3 cellular contexts compared by ENCODE assay signal in the genomic region with DNA sequence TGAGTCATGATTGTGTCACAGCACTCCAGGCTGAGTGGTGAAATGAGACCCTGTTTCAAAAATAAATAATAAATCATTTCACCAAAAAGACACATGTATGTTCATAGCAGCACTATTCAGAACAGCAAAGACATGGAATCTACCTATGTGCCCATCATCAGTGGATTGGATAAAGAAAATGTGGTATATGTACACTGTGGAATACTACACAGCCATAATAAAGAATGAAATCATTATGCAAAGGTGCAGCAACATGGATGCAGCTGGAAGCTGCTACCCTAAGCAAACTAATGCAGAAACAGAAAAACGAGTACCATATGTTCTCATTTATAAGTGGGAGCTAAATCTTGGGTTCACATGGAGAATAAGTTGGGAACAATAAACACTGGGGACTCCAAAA.
A peak's percentile ranks its signal among the peaks of the same experiment; 100 is the strongest.
TF ChIP-seq lines count a peak whose summit lies in the region.

No MANE protein-coding gene starts in this region.

TF ChIP-seq in HepG2, 621 proteins besides CTCF, POLR2A, EP300 and RAD21:
- TF ChIP-seq, protein P1, sequence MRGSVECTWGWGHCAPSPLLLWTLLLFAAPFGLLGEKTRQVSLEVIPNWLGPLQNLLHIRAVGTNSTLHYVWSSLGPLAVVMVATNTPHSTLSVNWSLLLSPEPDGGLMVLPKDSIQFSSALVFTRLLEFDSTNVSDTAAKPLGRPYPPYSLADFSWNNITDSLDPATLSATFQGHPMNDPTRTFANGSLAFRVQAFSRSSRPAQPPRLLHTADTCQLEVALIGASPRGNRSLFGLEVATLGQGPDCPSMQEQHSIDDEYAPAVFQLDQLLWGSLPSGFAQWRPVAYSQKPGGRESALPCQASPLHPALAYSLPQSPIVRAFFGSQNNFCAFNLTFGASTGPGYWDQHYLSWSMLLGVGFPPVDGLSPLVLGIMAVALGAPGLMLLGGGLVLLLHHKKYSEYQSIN (CRISPR knock-in tag; IDR thresholded peaks at IDR 0.05; ENCODE audit: borderline replicate concordance) = no peak
- TF ChIP-seq ZNF446 (CRISPR knock-in tag; IDR thresholded peaks at IDR 0.05) (0 out of 2 replicates have a peak, but pooled peaks have one; percentile 41), ZNF567 (CRISPR knock-in tag; IDR thresholded peaks at IDR 0.05; ENCODE audit: borderline replicate concordance) (no peak), RBM22 (optimal IDR thresholded peaks at IDR 0.05; ENCODE audit: low read length) (peak; percentile 40)
TF ChIP-seq in HepG2: peak in this region for 2.

TF ChIP-seq in HEK293, 187 proteins besides CTCF, POLR2A, EP300 and RAD21:
- no peak for TF ChIP-seq ZIC2 (tag by site-specific recombination; IDR thresholded peaks at IDR 0.05)
- TF ChIP-seq ZNF555 (tag by site-specific recombination; conservative IDR thresholded peaks at IDR 0.05) = no peak
- TF ChIP-seq ZNF223 (tag by site-specific recombination; IDR thresholded peaks at IDR 0.05) = no peak
- TF ChIP-seq YY1 (tag by site-specific recombination; IDR thresholded peaks at IDR 0.05) = no peak
- no peak for TF ChIP-seq ZNF184 (tag by site-specific recombination; IDR thresholded peaks at IDR 0.05)
- peak; percentile 88 for TF ChIP-seq ZNF146 (tag by site-specific recombination; IDR thresholded peaks at IDR 0.05)
- TF ChIP-seq ZNF404 (tag by site-specific recombination; IDR thresholded peaks at IDR 0.05) = no peak
- TF ChIP-seq ZSCAN30 (tag by site-specific recombination; IDR thresholded peaks at IDR 0.05) = no peak
TF ChIP-seq in HEK293: peak in this region for 1.

TF ChIP-seq in K562, 482 proteins besides CTCF, POLR2A, EP300 and RAD21:
- TF ChIP-seq LARP7 (IDR thresholded peaks at IDR 0.05) (no peak), HMGN3 (IDR thresholded peaks at IDR 0.05; ENCODE audit: borderline replicate concordance, extremely low read depth, insufficient read length, low read depth, low read length) (no peak), ZNF146 (CRISPR knock-in tag; IDR thresholded peaks at IDR 0.05; ENCODE audit: unreplicated experiment) (peak; percentile 81), ZEB2 (IDR thresholded peaks at IDR 0.05) (no peak)
TF ChIP-seq in K562: peak in this region for 1.
